Comparison of ENCODE assay signal across 9 cellular contexts in genomic region chr4:168631241-168632151, GRCh38.
A peak's percentile ranks its signal among the peaks of the same experiment; 100 is the strongest.
DNase-seq lines count a peak whose midpoint lies in the region; ATAC-seq, FAIRE-seq and TF ChIP-seq lines count a peak whose summit lies in the region.
"Had no signal": no experiment of that assay in that cellular context is flagged by ENCODE, and none has a peak within 500 bp of the region (broad histone marks: within the 10 kb centered on the region; RNA-seq: fewer than 3 reads in every experiment).

No MANE protein-coding gene starts in this region.

- WGBS in K562 (ENCODE audit: insufficient coverage, low coverage, missing lambda C conversion rate): 16% methylated on average over 45 of the region's 54 CpGs

- H3K4me1 ChIP-seq in K562 (replicated peaks in 1 of 2; ENCODE audit: control insufficient read depth in 2 of 2, insufficient read depth in 2 of 2, low read length in 2 of 2): peaks cover 0 to 5% of the 10 kb centered on the region in 2 experiments; a peak in 1 of 5 replicates
- peaks cover 20% of the 10 kb centered on the region for H3K4me1 ChIP-seq in iPS-15b (ENCODE audit: control insufficient read depth, insufficient read depth, low read length)

- H3K9ac ChIP-seq in K562 (ENCODE audit: insufficient read depth in 1 of 2, low read depth in 2 of 2, low read length in 2 of 2) (no peak overlapping the region), iPS-15b (ENCODE audit: low read depth, low read length) (peak overlapping the region; percentile 50)

- no peak for TF ChIP-seq RAD21 in K562 (CRISPR knock-in tag; conservative IDR thresholded peaks at IDR 0.05 in 1 of 2, IDR thresholded peaks at IDR 0.05 in 1 of 2)

- no peak overlapping the region for H3K27ac ChIP-seq in K562 (ENCODE audit: extremely low read depth, low read depth, low read length)

- no peaks in the 10 kb centered on the region for H4K20me1 ChIP-seq in K562 (replicated peaks; ENCODE audit: control insufficient read depth, insufficient read depth, low read length)

- TF ChIP-seq POLR2A in K562 (conservative IDR thresholded peaks at IDR 0.05): no peak

- intact Hi-C loops in K562 (cut with micrococcal nuclease): no loop called here
- intact Hi-C loops in sciatic nerve (cut with DNase I): no loop called here

- no peak overlapping the region for H3K4me3 ChIP-seq in K562
- peak overlapping the region; percentile 71 for H3K4me3 ChIP-seq in iPS-15b (ENCODE audit: low read depth, low read length)

- in situ Hi-C loops in K562 (cut with MboI): no loop called here

- no peak for TF ChIP-seq EP300 in K562 (IDR thresholded peaks at IDR 0.05; ENCODE audit: low read length)

- H3K36me3 ChIP-seq in K562 (ENCODE audit: control insufficient read depth, insufficient read depth, low read length) (no peaks in the 10 kb centered on the region), iPS-15b (ENCODE audit: control insufficient read depth, insufficient read depth, low read length) (no peaks in the 10 kb centered on the region)

- ATAC-seq in K562 (peak; percentile 40; the same call in 1 of the 3 replicates), sciatic nerve (peak; percentile 91)

- DNase-seq in NCI-H524 (lab: John Stamatoyannopoulos, UW) (peak; percentile 13 to 33), NCI-H524 treated with DMSO at 0.1 percent for 48 hours (lab: John Stamatoyannopoulos, UW) (no peak), NCI-H128 (lab: John Stamatoyannopoulos, UW; ENCODE audit: unreplicated experiment) (peak; percentile 14), K562 (ENCODE audit: extremely low read depth in 1 of 4, low spot score in 3 of 4) (no peak), sciatic nerve (ENCODE audit: low spot score) (peak; percentile 70), middle frontal gyrus (ENCODE audit: extremely low spot score, low spot score) (no peak), germinal center (ENCODE audit: low spot score) (no peak)

- H2AFZ ChIP-seq in K562 (ENCODE audit: low read depth, low read length): no peak overlapping the region

- H3K27me3 ChIP-seq in K562 (ENCODE audit: control insufficient read depth in 2 of 2, insufficient read depth in 2 of 2, low read length in 2 of 2) (peaks cover 5 to 7% of the 10 kb centered on the region in 2 experiments; a peak in 3 of 5 replicates), iPS-15b (ENCODE audit: control insufficient read depth, insufficient read depth, low read length) (peaks cover 9% of the 10 kb centered on the region)

- no peaks in the 10 kb centered on the region for H3K9me1 ChIP-seq in K562 (ENCODE audit: control insufficient read depth, insufficient read depth, low read length)

- no peak for FAIRE-seq in K562 (lab: Jason Lieb, UNC)
- FAIRE-seq: G401.6 had no signal

- no TSS peak for BruUV-seq in K562 (replicated peaks; lab: Mats Ljungman, UMichigan)

- no peaks in the 10 kb centered on the region for H3K79me2 ChIP-seq in K562 (ENCODE audit: control insufficient read depth, insufficient read depth, low read length)

- TF ChIP-seq CTCF in K562 (IDR thresholded peaks at IDR 0.05 in 2 of 3, conservative IDR thresholded peaks at IDR 0.05 in 1 of 3; ENCODE audit: insufficient read depth in 2 of 3, low read depth in 1 of 3, low read length in 3 of 3): no peak

- H3K9me3 ChIP-seq in K562 (replicated peaks; ENCODE audit: control insufficient read depth, insufficient read depth, low read depth, low read length) (no peaks in the 10 kb centered on the region), iPS-15b (ENCODE audit: control insufficient read depth, insufficient read depth, low read length) (no peaks in the 10 kb centered on the region)

- POLR2A ChIA-PET in K562 (lab: Yijun Ruan, JAX): no interaction called here

- no peak overlapping the region for H3K4me2 ChIP-seq in K562 (ENCODE audit: insufficient read depth, low read length)

- CTCF ChIA-PET in K562 (lab: Yijun Ruan, JAX; ENCODE audit: low intra/inter-chr PET ratio): no interaction called here

TF ChIP-seq in K562, 482 proteins besides CTCF, POLR2A, EP300 and RAD21:
- TF ChIP-seq VEZF1 (CRISPR knock-in tag; IDR thresholded peaks at IDR 0.05): no peak
- no peak for TF ChIP-seq ZBTB8A (IDR thresholded peaks at IDR 0.05; ENCODE audit: partially characterized antibody)
- TF ChIP-seq NR3C1 (CRISPR knock-in tag; IDR thresholded peaks at IDR 0.05): no peak
- TF ChIP-seq MTA2 (IDR thresholded peaks at IDR 0.05; ENCODE audit: low read depth): no peak
- TF ChIP-seq XRCC4 (IDR thresholded peaks at IDR 0.05; ENCODE audit: extremely low read depth, insufficient read depth, insufficient read length): no peak
- no peak for TF ChIP-seq TCF15 (CRISPR knock-in tag; IDR thresholded peaks at IDR 0.05)
- TF ChIP-seq DACH1 (IDR thresholded peaks at IDR 0.05; ENCODE audit: partially characterized antibody): no peak
- no peak for TF ChIP-seq ZNF239 (CRISPR knock-in tag; IDR thresholded peaks at IDR 0.05)
- TF ChIP-seq MAZ (CRISPR knock-in tag; conservative IDR thresholded peaks at IDR 0.05 in 1 of 2, IDR thresholded peaks at IDR 0.05 in 1 of 2): no peak
- no peak for TF ChIP-seq ZNF609 (CRISPR knock-in tag; IDR thresholded peaks at IDR 0.05; ENCODE audit: borderline replicate concordance)
- TF ChIP-seq THRB (CRISPR knock-in tag; conservative IDR thresholded peaks at IDR 0.05): no peak

Comparison
In these comparisons a context has a peak if more than half of its experiments do, and no peak if none do; other contexts are left out.
1. DNase-seq: peak in NCI-H524 (2 of 2), NCI-H128 (single experiment) and sciatic nerve (single experiment); none in NCI-H524 treated with DMSO at 0.1 percent for 48 hours (single experiment), K562 (0 of 4), middle frontal gyrus (single experiment) and germinal center (single experiment).